In genomic region chr10:34432589-34432988, GRCh38 we compare ENCODE assay signal across 12 cellular contexts.
DNase-seq lines count a peak whose midpoint lies in the region; ATAC-seq and TF ChIP-seq lines count a peak whose summit lies in the region.
"Had no signal": no experiment of that assay in that cellular context is flagged by ENCODE, and none has a peak within 500 bp of the region (broad histone marks: within the 10 kb centered on the region; RNA-seq: fewer than 3 reads in every experiment).

No MANE protein-coding gene starts in this region.

- no peak for TF ChIP-seq EP300 in tibial nerve (IDR thresholded peaks at IDR 0.05)

- intact Hi-C loops in Calu3 (cut with micrococcal nuclease; ENCODE audit: unreplicated experiment): no loop called here
- intact Hi-C loops in posterior cingulate gyrus (cut with DNase I): no loop called here

- DNase-seq in Calu3: no peak
- no peak for DNase-seq in RWPE2 (ENCODE audit: low spot score)
- DNase-seq in posterior cingulate gyrus: no peak
- no peak for DNase-seq in mesenteric fat pad (ENCODE audit: low spot score)
- DNase-seq in tibial nerve (ENCODE audit: low spot score in 2 of 2): no peak
- DNase-seq: BE2C; CD4-positive, alpha-beta T cell; H7; NCI-H187 treated with DMSO at 0.1 percent for 48 hours; RPMI8226 had no signal

- peak overlapping the region; percentile 39 for H3K27ac ChIP-seq in RWPE2 (ENCODE audit: poor library complexity, severe bottlenecking)
- no peak overlapping the region for H3K27ac ChIP-seq in tibial nerve

- TF ChIP-seq CTCF in Calu3 (IDR thresholded peaks at IDR 0.05; ENCODE audit: unreplicated experiment) (no peak), RWPE2 (IDR thresholded peaks at IDR 0.05; ENCODE audit: poor library complexity, severe bottlenecking) (no peak), nephron (IDR thresholded peaks at IDR 0.05; ENCODE audit: unreplicated experiment in 3 of 3) (no peak), tibial nerve (IDR thresholded peaks at IDR 0.05) (no peak)

- H3K27me3 ChIP-seq in RWPE2 (ENCODE audit: insufficient read depth, poor library complexity, severe bottlenecking) (no peaks in the 10 kb centered on the region), tibial nerve (no peaks in the 10 kb centered on the region)
- H3K27me3 ChIP-seq: BE2C had no signal

- ATAC-seq in RWPE2 (ENCODE audit: low read depth): peak; percentile 31; the same call in 1 of the 3 replicates
- peak; percentile 76 for ATAC-seq in esophagus mucosa

- no peaks in the 10 kb centered on the region for H3K9me3 Mint-ChIP-seq in Calu3 (ENCODE audit: low read depth, unreplicated experiment)
- H3K9me3 Mint-ChIP-seq in nephron: no peaks in the 10 kb centered on the region
- H3K9me3 Mint-ChIP-seq: CD4-positive, alpha-beta T cell had no signal

- BruUV-seq in Calu3 (replicated peaks; lab: Mats Ljungman, UMichigan): no TSS peak

- peak overlapping the region; percentile 13 for H3K27ac Mint-ChIP-seq in Calu3 (ENCODE audit: unreplicated experiment)
- H3K27ac Mint-ChIP-seq in nephron: peak overlapping the region; percentile 57 to 81 (median 66)
- H3K27ac Mint-ChIP-seq: CD4-positive, alpha-beta T cell had no signal

- H3K4me1 Mint-ChIP-seq in Calu3 (ENCODE audit: low read depth, unreplicated experiment) (peaks cover 57% of the 10 kb centered on the region), nephron (peaks cover 32% of the 10 kb centered on the region)

- no peak for TF ChIP-seq POLR2A in tibial nerve (IDR thresholded peaks at IDR 0.05)

- H3K36me3 Mint-ChIP-seq in Calu3 (ENCODE audit: insufficient read depth, unreplicated experiment): peaks cover 14% of the 10 kb centered on the region
- H3K36me3 Mint-ChIP-seq in nephron (ENCODE audit: low read depth): peaks cover 4% of the 10 kb centered on the region

- no peak overlapping the region for H3K4me3 ChIP-seq in RWPE2 (ENCODE audit: severe bottlenecking)
- H3K4me3 ChIP-seq in tibial nerve: no peak overlapping the region

- H3K36me3 ChIP-seq in RWPE2 (ENCODE audit: low read depth) (no peaks in the 10 kb centered on the region), tibial nerve (no peaks in the 10 kb centered on the region)
- H3K36me3 ChIP-seq: BE2C had no signal

- no peak overlapping the region for H3K4me3 Mint-ChIP-seq in Calu3 (ENCODE audit: low read depth, unreplicated experiment)
- no peak overlapping the region for H3K4me3 Mint-ChIP-seq in nephron
- H3K4me3 Mint-ChIP-seq: CD4-positive, alpha-beta T cell had no signal

- peaks cover 29% of the 10 kb centered on the region for H3K4me1 ChIP-seq in RWPE2 (ENCODE audit: insufficient read depth, poor library complexity, severe bottlenecking)
- peaks cover 0 to 32% (median 4%) of the 10 kb centered on the region in 4 donors for H3K4me1 ChIP-seq in tibial nerve

- CTCF ChIA-PET in Calu3 (lab: Charles Lee): interaction anchor here (0.5 kb wide), 1 partner anchor 40 kb away, joined by 4 read pairs; no protein-coding TSS in a partner anchor

- H3K27me3 Mint-ChIP-seq in Calu3 (ENCODE audit: unreplicated experiment) (no peaks in the 10 kb centered on the region), nephron (ENCODE audit: low read depth) (no peaks in the 10 kb centered on the region)
- H3K27me3 Mint-ChIP-seq: CD4-positive, alpha-beta T cell had no signal

- no peaks in the 10 kb centered on the region for H3K9me3 ChIP-seq in RWPE2 (ENCODE audit: severe bottlenecking)
- no peaks in the 10 kb centered on the region for H3K9me3 ChIP-seq in tibial nerve
- H3K9me3 ChIP-seq: BE2C had no signal
